8 cellular contexts compared by ENCODE assay signal in genomic region chr5:1763548-1763911, GRCh38. TPM values are rescaled to one million over a fixed set of nuclear protein-coding genes. Genes with fewer than 3 reads are reported as not detected.
DNase-seq lines count a peak whose midpoint lies in the region; ATAC-seq and TF ChIP-seq lines count a peak whose summit lies in the region.

No MANE protein-coding gene starts in this region.

- H3K9me3 ChIP-seq in A673 (ENCODE audit: low read depth, low read length, poor library complexity, severe bottlenecking) (no peaks in the 10 kb centered on the region), left ventricle myocardium inferior (replicated peaks) (peaks cover 4% of the 10 kb centered on the region)

- H3K27me3 ChIP-seq in A673 (replicated peaks; ENCODE audit: insufficient read depth, low read depth, low read length, poor library complexity) (peaks cover 75% of the 10 kb centered on the region), left ventricle myocardium inferior (ENCODE audit: low read depth) (peaks cover 48% of the 10 kb centered on the region)

- TF ChIP-seq CTCF in A673 (conservative IDR thresholded peaks at IDR 0.05; ENCODE audit: low read depth, low read length), result peak; percentile 67
- TF ChIP-seq CTCF in GM12864 (IDR thresholded peaks at IDR 0.05; ENCODE audit: low read depth, low read length, missing control alignments), result peak; percentile 73
- TF ChIP-seq CTCF in left ventricle myocardium inferior (IDR thresholded peaks at IDR 0.05; ENCODE audit: borderline replicate concordance), result peak; percentile 78

- no peaks in the 10 kb centered on the region for H3K4me1 ChIP-seq in A673 (ENCODE audit: insufficient read depth, low read length, poor library complexity, severe bottlenecking)
- no peaks in the 10 kb centered on the region for H3K4me1 ChIP-seq in left ventricle myocardium inferior

- no TSS peak for BruUV-seq in A673 (replicated peaks; lab: Mats Ljungman, UMichigan)

- POLR2A ChIA-PET in A673 (lab: Charles Lee; ENCODE audit: low non-redundant PET), result no interaction called here

- ATAC-seq in GM21529 (IDR thresholded peaks at IDR 0.05; ENCODE audit: unreplicated experiment), result no peak

- CTCF ChIA-PET in A673 (lab: Charles Lee), result interaction anchor here (0.5 kb wide), 1 partner anchor 120 kb away, joined by 3 read pairs; no protein-coding TSS in a partner anchor

- DNase-seq in A673 (ENCODE audit: low spot score), result peak; percentile 37
- no peak for DNase-seq in GM12864 (ENCODE audit: low read depth)
- DNase-seq in NOMO-1 treated with dmso at 0.1 percent for 144 hours (lab: John Stamatoyannopoulos, UW; ENCODE audit: unreplicated experiment), result peak; percentile 22
- DNase-seq in amniotic stem cell (lab: John Stamatoyannopoulos, UW), result peak; percentile 9
- DNase-seq in left ventricle myocardium inferior, result no peak
- DNase-seq in stimulated activated CD4-positive, alpha-beta T cell treated with anti-CD3 and anti-CD28 coated beads, Interleukin-12 subunit alpha, Interleukin-12 subunit beta, amount 100 ng/mL, for 48 hours (ENCODE audit: low read depth in 2 of 3, low spot score in 1 of 3), result peak in 2 of 3 donors; percentile 25 to 29
- no peak for DNase-seq in NCI-H128 (lab: John Stamatoyannopoulos, UW; ENCODE audit: unreplicated experiment)

- H3K36me3 ChIP-seq in A673 (ENCODE audit: insufficient read depth, low read length, poor library complexity, severe bottlenecking) (no peaks in the 10 kb centered on the region), left ventricle myocardium inferior (no peaks in the 10 kb centered on the region)

- no peak overlapping the region for H3K4me3 ChIP-seq in A673 (ENCODE audit: low read depth, low read length, poor library complexity, severe bottlenecking)
- no peak overlapping the region for H3K4me3 ChIP-seq in GM12864 (ENCODE audit: low read depth, low read length)
- no peak overlapping the region for H3K4me3 ChIP-seq in left ventricle myocardium inferior

- intact Hi-C loops in A673 (cut with micrococcal nuclease; ENCODE audit: unreplicated experiment), result loop anchor here (10.0 kb wide), 1 partner anchor 271 kb away; no protein-coding TSS in a partner anchor
- intact Hi-C loops in left ventricle myocardium inferior (cut with micrococcal nuclease), result no loop called here

- H3K27ac ChIP-seq in A673 (ENCODE audit: low read depth, low read length, poor library complexity, severe bottlenecking), result no peak overlapping the region
- no peak overlapping the region for H3K27ac ChIP-seq in left ventricle myocardium inferior (replicated peaks)

RNA-seq across cellular contexts. Expression of gene MRPL36, which starts 36.1 kb away (rescaled TPM):
- total RNA-seq in A673 (2021), result 89.5 and 102 TPM in 2 replicates
- total RNA-seq in left ventricle myocardium inferior, result 57.4 TPM

RNA-seq across cellular contexts. Expression of gene NDUFS6, which starts 37.7 kb away (rescaled TPM):
- 69.4 and 72.8 TPM in 2 replicates for total RNA-seq in A673 (2021)
- total RNA-seq in left ventricle myocardium inferior, result 122 TPM

Comparison
In these comparisons a context has a peak if more than half of its experiments do, and no peak if none do; other contexts are left out.
1. DNase-seq: peak in A673 (single experiment), NOMO-1 treated with dmso at 0.1 percent for 144 hours (single experiment), amniotic stem cell (single experiment) and stimulated activated CD4-positive, alpha-beta T cell treated with anti-CD3 and anti-CD28 coated beads, Interleukin-12 subunit alpha, Interleukin-12 subunit beta, amount 100 ng/mL, for 48 hours (2 of 3); none in GM12864 (single experiment), left ventricle myocardium inferior (single experiment) and NCI-H128 (single experiment).
2. Peak in every context shown above with its lines, with median percentiles within 50 percentile points of each other: CTCF ChIP-seq.